In the genomic region with DNA sequence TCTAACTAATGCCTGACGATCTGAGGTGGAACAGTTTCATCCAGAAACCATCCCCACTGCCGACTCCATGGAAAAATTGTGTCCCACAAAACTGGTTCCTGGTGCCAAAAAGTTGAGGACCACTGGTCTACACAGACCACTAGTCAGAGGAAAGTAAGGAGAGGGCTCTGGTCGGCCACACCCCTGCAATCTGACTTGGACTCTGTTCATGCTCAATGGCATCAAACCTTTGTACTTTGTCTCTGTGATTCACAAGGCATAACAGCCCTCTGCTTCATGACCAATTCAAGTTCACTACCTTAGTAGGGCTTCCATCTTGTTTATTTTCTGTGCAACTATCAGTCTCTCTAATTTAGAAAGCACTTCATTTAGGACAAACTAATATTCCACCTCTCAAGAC, we compare ENCODE assay signal across 20 cellular contexts. TPM values are rescaled to one million over a fixed set of nuclear protein-coding genes. Genes with fewer than 3 reads are reported as not detected.
DNase-seq lines count a peak whose midpoint lies in the region; ATAC-seq, FAIRE-seq and TF ChIP-seq lines count a peak whose summit lies in the region.
"Had no signal": no experiment of that assay in that cellular context is flagged by ENCODE, and none has a peak within 500 bp of the region (broad histone marks: within the 10 kb centered on the region; RNA-seq: fewer than 3 reads in every experiment).

No MANE protein-coding gene starts in this region.

- TF ChIP-seq EP300 in K562 (IDR thresholded peaks at IDR 0.05; ENCODE audit: low read length) = no peak

- TF ChIP-seq POLR2A in K562 (conservative IDR thresholded peaks at IDR 0.05) (no peak), right lobe of liver (IDR thresholded peaks at IDR 0.05) (no peak)

- FAIRE-seq in K562 (lab: Jason Lieb, UNC) = no peak
- FAIRE-seq in kidney (lab: Jason Lieb, UNC) = no peak
- FAIRE-seq: GM12892, H1, HTR-8/SVneo had no signal

- H3K4me3 ChIP-seq in K562 = no peak overlapping the region
- H3K4me3 ChIP-seq in kidney (ENCODE audit: low read length in 2 of 2) = peak overlapping the region; percentile 23 to 50
- H3K4me3 ChIP-seq in right lobe of liver = no peak overlapping the region
- H3K4me3 ChIP-seq: BLaER1 had no signal

- in situ Hi-C loops in K562 (cut with MboI) = no loop called here

- H3K79me2 ChIP-seq in K562 (ENCODE audit: control insufficient read depth, insufficient read depth, low read length) = no peaks in the 10 kb centered on the region

- CTCF ChIA-PET in K562 (lab: Yijun Ruan, JAX; ENCODE audit: low intra/inter-chr PET ratio) = no interaction called here

- no TSS peak for BruUV-seq in K562 (replicated peaks; lab: Mats Ljungman, UMichigan)

- 40% methylated on average over 3 of the region's 3 CpGs for WGBS in K562 (ENCODE audit: insufficient coverage, low coverage, missing lambda C conversion rate)
- WGBS in right lobe of liver (ENCODE audit: insufficient coverage, low coverage, low lambda C conversion rate, missing lambda C conversion rate) = no CpG with 5 or more reads among the region's 3 CpGs

- no peaks in the 10 kb centered on the region for H3K27me3 ChIP-seq in K562 (ENCODE audit: control insufficient read depth in 2 of 2, insufficient read depth in 2 of 2, low read length in 2 of 2)
- no peaks in the 10 kb centered on the region for H3K27me3 ChIP-seq in right lobe of liver
- H3K27me3 ChIP-seq: BLaER1 had no signal

- no peak overlapping the region for H2AFZ ChIP-seq in K562 (ENCODE audit: low read depth, low read length)

- no peak overlapping the region for H3K27ac ChIP-seq in K562 (ENCODE audit: extremely low read depth, low read depth, low read length)
- no peak overlapping the region for H3K27ac ChIP-seq in kidney (ENCODE audit: low read depth in 2 of 2, low read length in 2 of 2)
- H3K27ac ChIP-seq in right lobe of liver = no peak overlapping the region
- H3K27ac ChIP-seq: BLaER1 had no signal

- no peaks in the 10 kb centered on the region for H4K20me1 ChIP-seq in K562 (replicated peaks; ENCODE audit: control insufficient read depth, insufficient read depth, low read length)
- H4K20me1 ChIP-seq: BLaER1 had no signal

- no peaks in the 10 kb centered on the region for H3K9me1 ChIP-seq in K562 (ENCODE audit: control insufficient read depth, insufficient read depth, low read length)

- H3K36me3 ChIP-seq in K562 (ENCODE audit: control insufficient read depth, insufficient read depth, low read length) (no peaks in the 10 kb centered on the region; the same call in 2 of the 3 replicates), kidney (ENCODE audit: control insufficient read depth in 1 of 2, insufficient read depth in 2 of 2, low read length in 2 of 2) (no peaks in the 10 kb centered on the region), right lobe of liver (no peaks in the 10 kb centered on the region)
- H3K36me3 ChIP-seq: BLaER1 had no signal

- DNase-seq in LoVo (ENCODE audit: low spot score) (peak; percentile 29), K562 (ENCODE audit: extremely low read depth in 1 of 4, low spot score in 3 of 4) (no peak), kidney (no peak), right lobe of liver (no peak), NCI-H1694 treated with DMSO at 0.1 percent for 48 hours (lab: John Stamatoyannopoulos, UW) (no peak), nucleus accumbens (lab: John Stamatoyannopoulos, UW) (no peak)
- DNase-seq in activated effector memory CD4-positive, alpha-beta T cell treated with Interleukin-2 at 50 U/mL for 16 hours = no peak
- DNase-seq: 8988T; AML-193; Caco-2; CD8-positive, alpha-beta memory T cell; DND-41; GDM1; HCEC 1CT; HFFc6 had no signal

- peaks cover 2 to 21% of the 10 kb centered on the region in 2 experiments; a peak in 3 of 5 replicates for H3K4me1 ChIP-seq in K562 (replicated peaks in 1 of 2; ENCODE audit: control insufficient read depth in 2 of 2, insufficient read depth in 2 of 2, low read length in 2 of 2)
- no peaks in the 10 kb centered on the region for H3K4me1 ChIP-seq in kidney (ENCODE audit: control insufficient read depth in 1 of 2, insufficient read depth in 1 of 2, low read depth in 1 of 2, low read length in 2 of 2)
- no peaks in the 10 kb centered on the region for H3K4me1 ChIP-seq in right lobe of liver
- H3K4me1 ChIP-seq: BLaER1 had no signal

- H3K9ac ChIP-seq in K562 (ENCODE audit: insufficient read depth in 1 of 2, low read depth in 2 of 2, low read length in 2 of 2) = no peak overlapping the region; a peak in 1 of 4 replicates
- H3K9ac ChIP-seq in kidney (ENCODE audit: low read length in 2 of 2) = no peak overlapping the region
- H3K9ac ChIP-seq: BLaER1 had no signal

- H3K4me2 ChIP-seq in K562 (ENCODE audit: insufficient read depth, low read length) = 0 out of 2 replicates have a peak overlapping the region, but pooled peaks have one; percentile 13
- H3K4me2 ChIP-seq: BLaER1 had no signal

- no peak for TF ChIP-seq RAD21 in K562 (CRISPR knock-in tag; conservative IDR thresholded peaks at IDR 0.05 in 1 of 2, IDR thresholded peaks at IDR 0.05 in 1 of 2)

- POLR2A ChIA-PET in K562 (lab: Yijun Ruan, JAX) = interaction anchor here (0.8 kb wide), 1 partner anchor 12 kb away, joined by 3 read pairs; no protein-coding TSS in a partner anchor

- ATAC-seq in K562 (peak; percentile 26; the same call in 2 of the 3 replicates), right lobe of liver (peak; percentile 43 to 70 (median 52)), GM19328 (IDR thresholded peaks at IDR 0.05; ENCODE audit: unreplicated experiment) (no peak)

- H3K9me3 ChIP-seq in K562 (replicated peaks; ENCODE audit: control insufficient read depth, insufficient read depth, low read depth, low read length) (no peaks in the 10 kb centered on the region), kidney (ENCODE audit: control insufficient read depth in 1 of 2, low read length in 2 of 2) (no peaks in the 10 kb centered on the region), right lobe of liver (no peaks in the 10 kb centered on the region)

- intact Hi-C loops in K562 (cut with micrococcal nuclease) (no loop called here), kidney (cut with DNase I) (no loop called here), right lobe of liver (cut with DNase I) (no loop called here)

- TF ChIP-seq CTCF in K562 (IDR thresholded peaks at IDR 0.05 in 2 of 3, conservative IDR thresholded peaks at IDR 0.05 in 1 of 3; ENCODE audit: insufficient read depth in 2 of 3, low read depth in 1 of 3, low read length in 3 of 3) = no peak
- no peak for TF ChIP-seq CTCF in kidney (IDR thresholded peaks at IDR 0.05; ENCODE audit: borderline replicate concordance, extremely low read depth, insufficient read depth)
- TF ChIP-seq CTCF in right lobe of liver (IDR thresholded peaks at IDR 0.05) = no peak

RNA-seq across cellular contexts. Expression of a gene that starts 1.8 kb away (rescaled TPM):
- total RNA-seq in K562 (2011; cell fraction: chromatin; rRNA removed; ENCODE audit: low replicate concordance) = 8.4 and 9.7 TPM in 2 replicates
- total RNA-seq in K562 (2011; cell fraction: nucleolus; rRNA removed) = 4.3 TPM in 2 replicates
- 3.1 and 4.9 TPM in 2 replicates for total RNA-seq in K562 (2011; cell fraction: nucleoplasm; rRNA removed)
- total RNA-seq in K562 (2014; rRNA removed) (6.6 and 7.8 TPM in 2 replicates), K562 (2014; rRNA removed; fragmentation: Illumina TruSeq; extraction: Trizol) (6.9 and 7.8 TPM in 2 replicates), K562 (2015; rRNA removed; fragmentation: Illumina TruSeq; extraction: Trizol) (6.3 and 7.5 TPM in 2 replicates), K562 (2021) (6.3 and 6.8 TPM in 2 replicates), kidney (0.44 TPM), right lobe of liver (not detected)
- polyA plus RNA-seq in K562 (2011; rRNA removed) (4.7 and 10.1 TPM in 2 replicates), K562 (2014; fragmentation: Illumina TruSeq; extraction: Trizol) (8.5 and 9.8 TPM in 2 replicates), K562 (2014; fragmentation: Nextera tagmentation; extraction: Ambion mirVana) (10 to 100 TPM in 1 of 2 experiments, 1 to 10 TPM in 1; 8.3 to 10.1 TPM), K562 (2014; rRNA removed) (5.5 TPM in 2 replicates), kidney (ENCODE audit: insufficient read depth, low read depth, low replicate concordance) (10.8 TPM)
- 3.6 and 10.6 TPM in 2 replicates for polyA plus RNA-seq in K562 (2011; cell fraction: cytosol; rRNA removed)
- polyA plus RNA-seq in K562 (2011; cell fraction: nucleus; rRNA removed) = 4.4 and 8.6 TPM in 2 replicates
- polyA plus RNA-seq in K562 (2012) = 8.6 and 9.6 TPM in 2 replicates
- 4.2 and 7.3 TPM in 2 replicates for polyA minus RNA-seq in K562 (2011; rRNA and poly(A)+ RNA removed)
- 0.91 and 3.4 TPM in 2 replicates for polyA minus RNA-seq in K562 (2011; cell fraction: cytosol; rRNA and poly(A)+ RNA removed)
- 2.3 and 2.4 TPM in 2 replicates for polyA minus RNA-seq in K562 (2011; cell fraction: nucleus; rRNA and poly(A)+ RNA removed)
- total RNA-seq: CD8-positive, alpha-beta memory T cell; H1; HFFc6 had no signal
- polyA plus RNA-seq: CD8-positive, alpha-beta memory T cell had no signal

RNA-seq across cellular contexts. Expression of a gene that starts 9.6 kb away (rescaled TPM):
- total RNA-seq in K562 (2011; cell fraction: chromatin; rRNA removed; ENCODE audit: low replicate concordance) = 210 and 255 TPM in 2 replicates
- total RNA-seq in K562 (2011; cell fraction: nucleolus; rRNA removed) = 116 and 127 TPM in 2 replicates
- 147 and 162 TPM in 2 replicates for total RNA-seq in K562 (2011; cell fraction: nucleoplasm; rRNA removed)
- total RNA-seq in K562 (2014; rRNA removed) = 115 TPM in 2 replicates
- total RNA-seq in K562 (2014; rRNA removed; fragmentation: Illumina TruSeq; extraction: Trizol) = 106 and 114 TPM in 2 replicates
- total RNA-seq in K562 (2015; rRNA removed; fragmentation: Illumina TruSeq; extraction: Trizol) = 98.1 and 105 TPM in 2 replicates
- 152 and 158 TPM in 2 replicates for total RNA-seq in K562 (2021)
- 258 and 270 TPM in 2 replicates for polyA plus RNA-seq in K562 (2011; rRNA removed)
- polyA plus RNA-seq in K562 (2011; cell fraction: cytosol; rRNA removed) = 98.2 and 133 TPM in 2 replicates
- 136 and 256 TPM in 2 replicates for polyA plus RNA-seq in K562 (2011; cell fraction: nucleus; rRNA removed)
- 103 and 113 TPM in 2 replicates for polyA plus RNA-seq in K562 (2012)
- 113 and 136 TPM in 2 replicates for polyA plus RNA-seq in K562 (2014; fragmentation: Illumina TruSeq; extraction: Trizol)
- 10 to 100 TPM; 47.4 to 53.0 TPM for polyA plus RNA-seq in K562 (2014; fragmentation: Nextera tagmentation; extraction: Ambion mirVana)
- polyA plus RNA-seq in K562 (2014; rRNA removed) = 98.9 and 105 TPM in 2 replicates
- polyA minus RNA-seq in K562 (2011; rRNA and poly(A)+ RNA removed) = 409 and 471 TPM in 2 replicates
- 218 and 242 TPM in 2 replicates for polyA minus RNA-seq in K562 (2011; cell fraction: cytosol; rRNA and poly(A)+ RNA removed)
- polyA minus RNA-seq in K562 (2011; cell fraction: nucleus; rRNA and poly(A)+ RNA removed) = 195 and 518 TPM in 2 replicates
- 86.5 TPM for total RNA-seq in kidney
- polyA plus RNA-seq in kidney (ENCODE audit: insufficient read depth, low read depth, low replicate concordance) = 35.9 TPM
- 10 to 100 TPM; 23.0 to 64.5 (median 38.5) TPM for total RNA-seq in right lobe of liver

RNA-seq across cellular contexts. Expression of a gene that starts 38.0 kb away (rescaled TPM):
- not detected in 2 replicates for total RNA-seq in K562 (2011; cell fraction: chromatin; rRNA removed; ENCODE audit: low replicate concordance)
- not detected in 2 replicates for total RNA-seq in K562 (2011; cell fraction: nucleolus; rRNA removed)
- total RNA-seq in K562 (2011; cell fraction: nucleoplasm; rRNA removed) = not detected in 2 replicates
- not detected in 2 replicates for total RNA-seq in K562 (2014; rRNA removed)
- total RNA-seq in K562 (2014; rRNA removed; fragmentation: Illumina TruSeq; extraction: Trizol) = not detected in 2 replicates
- not detected in 2 replicates for total RNA-seq in K562 (2015; rRNA removed; fragmentation: Illumina TruSeq; extraction: Trizol)
- total RNA-seq in K562 (2021) = not detected in 2 replicates
- not detected in 2 replicates for polyA plus RNA-seq in K562 (2011; rRNA removed)
- polyA plus RNA-seq in K562 (2011; cell fraction: cytosol; rRNA removed) = not detected in 2 replicates
- not detected in 2 replicates for polyA plus RNA-seq in K562 (2011; cell fraction: nucleus; rRNA removed)
- not detected in 2 replicates for polyA plus RNA-seq in K562 (2012)
- polyA plus RNA-seq in K562 (2014; fragmentation: Illumina TruSeq; extraction: Trizol) = not detected in 2 replicates
- polyA plus RNA-seq in K562 (2014; fragmentation: Nextera tagmentation; extraction: Ambion mirVana) = not detected
- polyA plus RNA-seq in K562 (2014; rRNA removed) = not detected in 2 replicates
- polyA minus RNA-seq in K562 (2011; rRNA and poly(A)+ RNA removed) = not detected in 2 replicates
- not detected in 2 replicates for polyA minus RNA-seq in K562 (2011; cell fraction: cytosol; rRNA and poly(A)+ RNA removed)
- not detected in 2 replicates for polyA minus RNA-seq in K562 (2011; cell fraction: nucleus; rRNA and poly(A)+ RNA removed)
- not detected for total RNA-seq in kidney
- polyA plus RNA-seq in kidney (ENCODE audit: insufficient read depth, low read depth, low replicate concordance) = 1.4 TPM
- total RNA-seq in right lobe of liver = not detected
- total RNA-seq: Caco-2; CD8-positive, alpha-beta memory T cell; H1; HFFc6 had no signal
- polyA plus RNA-seq: CD8-positive, alpha-beta memory T cell; H1 had no signal

Comparison
In these comparisons a context has a peak if more than half of its experiments do, and no peak if none do; other contexts are left out.
1. H3K4me3 ChIP-seq: peak in kidney (2 of 2); none in K562 (single experiment) and right lobe of liver (0 of 3).